Comparison of ENCODE assay signal across 8 cellular contexts in the genomic region with DNA sequence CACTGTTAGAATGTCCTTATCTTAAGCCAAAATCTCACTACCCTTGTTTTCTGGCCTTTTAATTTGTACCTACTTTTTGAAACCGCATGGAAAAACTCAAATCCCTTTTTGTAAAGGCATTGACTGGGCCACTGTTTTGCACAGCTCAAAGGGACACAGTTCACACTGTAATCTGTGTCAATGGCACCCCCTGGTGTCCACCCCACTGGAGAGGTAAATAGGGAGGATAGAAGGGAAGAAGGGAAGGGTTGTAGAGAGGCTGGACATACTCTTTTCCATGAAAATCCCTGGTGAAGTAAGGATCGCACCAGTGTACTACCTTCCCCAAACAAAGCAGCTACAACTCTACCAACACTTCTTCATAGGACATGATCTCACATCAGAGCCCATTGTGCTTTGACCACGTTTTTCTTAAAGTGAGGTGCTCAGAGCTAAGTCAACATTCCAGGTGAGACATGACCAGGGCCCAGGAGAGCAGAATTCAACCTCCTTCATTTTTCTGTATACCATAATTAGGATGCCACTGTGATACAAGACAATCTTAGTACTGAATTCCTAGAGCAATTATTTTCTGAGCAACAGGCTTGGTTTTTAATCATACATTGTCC.
DNase-seq lines count a peak whose midpoint lies in the region; ATAC-seq and TF ChIP-seq lines count a peak whose summit lies in the region.

No MANE protein-coding gene starts in this region.

- no peak for TF ChIP-seq EP300 in upper lobe of left lung (IDR thresholded peaks at IDR 0.05)

- peaks cover 5 to 26% (median 11%) of the 10 kb centered on the region in 4 donors for H3K4me1 Mint-ChIP-seq in CD4-positive, alpha-beta memory T cell
- peaks cover 18% of the 10 kb centered on the region for H3K4me1 Mint-ChIP-seq in glutamatergic neuron (ENCODE audit: low read depth, unreplicated experiment)

- peaks cover 16% of the 10 kb centered on the region for H3K4me1 ChIP-seq in CD4-positive, alpha-beta memory T cell (ENCODE audit: insufficient read depth, low read length)
- peaks cover 5 to 13% (median 12%) of the 10 kb centered on the region in 4 donors for H3K4me1 ChIP-seq in upper lobe of left lung

- no peak overlapping the region for H3K4me3 Mint-ChIP-seq in CD4-positive, alpha-beta memory T cell
- H3K4me3 Mint-ChIP-seq in glutamatergic neuron (ENCODE audit: unreplicated experiment), result no peak overlapping the region

- H3K36me3 ChIP-seq in CD4-positive, alpha-beta memory T cell (ENCODE audit: insufficient read depth, low read length), result no peaks in the 10 kb centered on the region
- no peaks in the 10 kb centered on the region for H3K36me3 ChIP-seq in upper lobe of left lung

- H3K27me3 ChIP-seq in CD4-positive, alpha-beta memory T cell (ENCODE audit: insufficient read depth, low read length), result no peaks in the 10 kb centered on the region
- H3K27me3 ChIP-seq in upper lobe of left lung, result no peaks in the 10 kb centered on the region

- POLR2A ChIA-PET in CD4-positive, alpha-beta memory T cell (lab: Charles Lee; ENCODE audit: partially characterized antibody), result interaction anchor here (1.0 to 4.4 kb wide), 9 partner anchors 45 to 442 kb away, joined by 3 to 43 read pairs (median 5); no protein-coding TSS in a partner anchor

- H3K4me3 ChIP-seq in CD4-positive, alpha-beta memory T cell (ENCODE audit: low read length in 2 of 2), result no peak overlapping the region
- no peak overlapping the region for H3K4me3 ChIP-seq in upper lobe of left lung

- H3K9me3 Mint-ChIP-seq in CD4-positive, alpha-beta memory T cell, result peaks cover 0 to 2% (median 0%) of the 10 kb centered on the region in 8 donors
- H3K9me3 Mint-ChIP-seq in glutamatergic neuron (ENCODE audit: unreplicated experiment), result no peaks in the 10 kb centered on the region

- TF ChIP-seq CTCF in glutamatergic neuron (IDR thresholded peaks at IDR 0.05; ENCODE audit: partially characterized antibody, unreplicated experiment), result peak; percentile 57
- TF ChIP-seq CTCF in upper lobe of left lung (IDR thresholded peaks at IDR 0.05), result peak; percentile 72 to 89 (median 82)

- peak; percentile 82 for ATAC-seq in GM21576 (IDR thresholded peaks at IDR 0.05; ENCODE audit: unreplicated experiment)
- ATAC-seq in upper lobe of left lung (ENCODE audit: low FRiP score in 2 of 2), result peak; percentile 89 to 94

- H3K27me3 Mint-ChIP-seq in CD4-positive, alpha-beta memory T cell, result no peaks in the 10 kb centered on the region
- peaks cover 2% of the 10 kb centered on the region for H3K27me3 Mint-ChIP-seq in glutamatergic neuron (ENCODE audit: unreplicated experiment)

- no peaks in the 10 kb centered on the region for H3K9me3 ChIP-seq in CD4-positive, alpha-beta memory T cell (ENCODE audit: control insufficient read depth in 1 of 2, low read length in 2 of 2)
- H3K9me3 ChIP-seq in upper lobe of left lung, result no peaks in the 10 kb centered on the region

- intact Hi-C loops in CD4-positive, alpha-beta memory T cell (cut with micrococcal nuclease), result loop anchor here (1.0 to 10.0 kb wide), 7 partner anchors 45 to 664 kb away; partner anchors contain the start of gene CDC42EP3
- intact Hi-C loops in posterior cingulate gyrus (cut with DNase I), result loop anchor here (1.0 kb wide), 3 partner anchors 45 to 436 kb away; no protein-coding TSS in a partner anchor

- H3K36me3 Mint-ChIP-seq in CD4-positive, alpha-beta memory T cell, result no peaks in the 10 kb centered on the region
- H3K36me3 Mint-ChIP-seq in glutamatergic neuron (ENCODE audit: unreplicated experiment), result no peaks in the 10 kb centered on the region

- H3K27ac ChIP-seq in CD4-positive, alpha-beta memory T cell (ENCODE audit: low read depth, low read length), result no peak overlapping the region
- no peak overlapping the region for H3K27ac ChIP-seq in upper lobe of left lung

- WGBS in upper lobe of left lung, 2 donors, result 32 to 34% methylated on average over 3 of the region's 3 CpGs

- no peak for TF ChIP-seq POLR2A in upper lobe of left lung (IDR thresholded peaks at IDR 0.05)

- CTCF ChIA-PET in CD4-positive, alpha-beta memory T cell (lab: Charles Lee; ENCODE audit: partially characterized antibody), result interaction anchor here (0.6 to 12.4 kb wide), 46 partner anchors 8 to 664 kb away, joined by 3 to 306 read pairs (median 4); no protein-coding TSS in a partner anchor

- H3K27ac Mint-ChIP-seq in CD4-positive, alpha-beta memory T cell, result peak overlapping the region in 2 of 7 donors; percentile 16 to 48
- H3K27ac Mint-ChIP-seq in glutamatergic neuron (ENCODE audit: unreplicated experiment), result no peak overlapping the region

- DNase-seq in CD4-positive, alpha-beta memory T cell, result peak; percentile 69 to 75 (median 74)
- DNase-seq in NCI-H1092 (lab: John Stamatoyannopoulos, UW), result peak; percentile 68
- peak; percentile 87 for DNase-seq in SK-N-DZ (ENCODE audit: low spot score)
- DNase-seq in activated naive CD4-positive, alpha-beta T cell (lab: John Stamatoyannopoulos, UW), result peak; percentile 37 to 80 (median 66)
- DNase-seq in glutamatergic neuron, result peak; percentile 92
- peak; percentile 55 to 96 (median 90) for DNase-seq in posterior cingulate gyrus
- peak in 1 of 2 donors; percentile 87 for DNase-seq in upper lobe of left lung
